In genomic region chr2:95267458-95268207, GRCh38 we compare ENCODE assay signal across 1 cellular context.
TF ChIP-seq lines count a peak whose summit lies in the region.

No MANE protein-coding gene starts in this region.

TF ChIP-seq in SK-N-SH treated with all-trans-retinoic acid at 6 μM for 48 hours, 23 proteins besides CTCF, POLR2A, EP300 and RAD21 (continued from another document):
- TF ChIP-seq POU6F1 (CRISPR knock-in tag; IDR thresholded peaks at IDR 0.05; ENCODE audit: borderline replicate concordance, low read depth), result no peak
- TF ChIP-seq TSHZ2 (CRISPR knock-in tag; IDR thresholded peaks at IDR 0.05), result no peak
